26 cellular contexts compared by ENCODE assay signal in the genomic region with DNA sequence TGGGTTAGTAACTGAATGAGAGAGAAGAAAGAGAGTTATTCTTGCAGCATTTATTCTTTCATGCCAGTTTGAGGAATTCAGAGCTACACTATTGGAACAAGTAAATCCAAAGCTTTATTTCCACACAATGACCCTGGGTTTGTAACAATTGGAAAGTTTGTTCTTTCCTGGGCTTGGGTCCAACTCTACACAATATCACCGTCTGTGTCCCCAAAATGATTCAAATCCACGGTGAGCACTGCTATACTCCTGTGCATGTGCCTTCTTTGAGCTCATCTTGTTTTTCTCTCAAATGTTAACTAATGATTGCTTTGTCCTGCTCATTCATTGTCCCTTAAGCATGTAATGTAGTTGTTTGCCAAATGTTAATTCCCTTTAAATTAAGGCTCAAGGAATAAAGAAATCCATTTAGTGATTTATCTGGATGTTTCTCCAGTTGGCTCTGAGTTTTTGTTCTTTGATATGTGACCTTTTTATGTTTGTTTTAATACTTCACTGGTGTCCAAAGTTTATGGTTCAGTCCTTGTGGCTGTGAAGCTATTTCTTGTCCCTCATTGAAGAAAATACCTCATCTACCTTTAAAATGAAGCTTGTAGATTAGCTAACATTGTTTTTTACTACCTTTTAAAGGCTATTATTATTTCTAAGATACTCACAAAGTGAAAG. TPM values are rescaled to one million over a fixed set of nuclear protein-coding genes. Genes with fewer than 3 reads are reported as not detected.
DNase-seq lines count a peak whose midpoint lies in the region; ATAC-seq, FAIRE-seq and TF ChIP-seq lines count a peak whose summit lies in the region.
"Had no signal": no experiment of that assay in that cellular context is flagged by ENCODE, and none has a peak within 500 bp of the region (broad histone marks: within the 10 kb centered on the region; RNA-seq: fewer than 3 reads in every experiment).

No MANE protein-coding gene starts in this region.

- peak; percentile 48 for ATAC-seq in K562
- ATAC-seq in right lobe of liver = peak; percentile 60 to 83 (median 74)
- no peak for ATAC-seq in GM18907 (IDR thresholded peaks at IDR 0.05; ENCODE audit: unreplicated experiment)
- ATAC-seq in HG03097 (IDR thresholded peaks at IDR 0.05; ENCODE audit: low FRiP score, unreplicated experiment) = no peak
- ATAC-seq: GM23338 had no signal

- H3K27me3 Mint-ChIP-seq in Caco-2 (ENCODE audit: insufficient read depth, unreplicated experiment) = no peaks in the 10 kb centered on the region
- H3K27me3 Mint-ChIP-seq: CD4-positive, CD25-positive, alpha-beta regulatory T cell; IgD-negative memory B cell had no signal

- intact Hi-C loops in K562 (cut with micrococcal nuclease) = no loop called here
- intact Hi-C loops in right lobe of liver (cut with DNase I) = no loop called here
- intact Hi-C loops in Caco-2 (cut with micrococcal nuclease; ENCODE audit: unreplicated experiment) = no loop called here

- no peak overlapping the region for H3K27ac Mint-ChIP-seq in Caco-2 (ENCODE audit: unreplicated experiment)
- H3K27ac Mint-ChIP-seq: CD4-positive, CD25-positive, alpha-beta regulatory T cell; GM23338; IgD-negative memory B cell had no signal

- POLR2A ChIA-PET in K562 (lab: Yijun Ruan, JAX) = interaction anchor here (0.7 kb wide), 1 partner anchor 12 kb away, joined by 4 read pairs; no protein-coding TSS in a partner anchor
- POLR2A ChIA-PET in Caco-2 (lab: Charles Lee) = no interaction called here

- TF ChIP-seq POLR2A in K562 (conservative IDR thresholded peaks at IDR 0.05) (no peak), right lobe of liver (IDR thresholded peaks at IDR 0.05) (no peak)

- H3K9me1 ChIP-seq in K562 (ENCODE audit: control insufficient read depth, insufficient read depth, low read length) = no peaks in the 10 kb centered on the region

- peak overlapping the region in 1 of 2 experiments; percentile 47; a peak in 2 of 4 replicates for H3K9ac ChIP-seq in K562 (ENCODE audit: insufficient read depth in 1 of 2, low read depth in 2 of 2, low read length in 2 of 2)

- TF ChIP-seq RAD21 in K562 (CRISPR knock-in tag; conservative IDR thresholded peaks at IDR 0.05 in 1 of 2, IDR thresholded peaks at IDR 0.05 in 1 of 2) = no peak

- H3K27me3 ChIP-seq in K562 (ENCODE audit: control insufficient read depth in 2 of 2, insufficient read depth in 2 of 2, low read length in 2 of 2) (no peaks in the 10 kb centered on the region), right lobe of liver (no peaks in the 10 kb centered on the region), Caco-2 (replicated peaks; ENCODE audit: control insufficient read depth, insufficient read depth, low read length) (no peaks in the 10 kb centered on the region)
- H3K27me3 ChIP-seq: Peyer's patch, SJCRH30 had no signal

- peak; percentile 29 for FAIRE-seq in K562 (lab: Jason Lieb, UNC)
- FAIRE-seq: GM12891 had no signal

- H3K4me1 ChIP-seq in K562 (replicated peaks in 1 of 2; ENCODE audit: control insufficient read depth in 2 of 2, insufficient read depth in 2 of 2, low read length in 2 of 2) = peaks cover 0 to 11% of the 10 kb centered on the region in 2 experiments; a peak in 3 of 5 replicates
- peaks cover 0 to 19% (median 7%) of the 10 kb centered on the region in 4 donors for H3K4me1 ChIP-seq in right lobe of liver
- H3K4me1 ChIP-seq in Caco-2 = peaks cover 18% of the 10 kb centered on the region
- H3K4me1 ChIP-seq: HAP-1, SJCRH30 had no signal

- H3K36me3 ChIP-seq in K562 (ENCODE audit: control insufficient read depth, insufficient read depth, low read length) (no peaks in the 10 kb centered on the region), right lobe of liver (no peaks in the 10 kb centered on the region), Caco-2 (ENCODE audit: control insufficient read depth, insufficient read depth, low read length) (no peaks in the 10 kb centered on the region)
- H3K36me3 ChIP-seq: HAP-1, Peyer's patch, SJCRH30 had no signal

- in situ Hi-C loops in K562 (cut with MboI) = no loop called here

- H4K20me1 ChIP-seq in K562 (replicated peaks; ENCODE audit: control insufficient read depth, insufficient read depth, low read length) = no peaks in the 10 kb centered on the region

- 3% methylated on average over 2 of the region's 2 CpGs for WGBS in K562 (ENCODE audit: insufficient coverage, low coverage, missing lambda C conversion rate)
- 29% methylated on average over 2 of the region's 2 CpGs for WGBS in right lobe of liver (ENCODE audit: insufficient coverage, low coverage, low lambda C conversion rate, missing lambda C conversion rate)

- BruUV-seq in K562 (replicated peaks; lab: Mats Ljungman, UMichigan) (no TSS peak), Caco-2 (replicated peaks; lab: Mats Ljungman, UMichigan) (no TSS peak)

- no peak for TF ChIP-seq CTCF in K562 (IDR thresholded peaks at IDR 0.05 in 2 of 3, conservative IDR thresholded peaks at IDR 0.05 in 1 of 3; ENCODE audit: insufficient read depth in 2 of 3, low read depth in 1 of 3, low read length in 3 of 3)
- TF ChIP-seq CTCF in right lobe of liver (IDR thresholded peaks at IDR 0.05) = no peak
- no peak for TF ChIP-seq CTCF in Caco-2 (IDR thresholded peaks at IDR 0.05; ENCODE audit: insufficient read depth in 1 of 2, low read depth in 1 of 2, low read length in 1 of 2, severe bottlenecking in 1 of 2, unreplicated experiment in 1 of 2)

- peak overlapping the region; percentile 96 for H2AFZ ChIP-seq in K562 (ENCODE audit: low read depth, low read length)
- H2AFZ ChIP-seq: GM23338 had no signal

- CTCF ChIA-PET in K562 (lab: Yijun Ruan, JAX; ENCODE audit: low intra/inter-chr PET ratio) (no interaction called here), Caco-2 (lab: Charles Lee) (no interaction called here)

- no peaks in the 10 kb centered on the region for H3K9me3 ChIP-seq in K562 (replicated peaks; ENCODE audit: control insufficient read depth, insufficient read depth, low read depth, low read length)
- no peaks in the 10 kb centered on the region for H3K9me3 ChIP-seq in right lobe of liver
- H3K9me3 ChIP-seq in Caco-2 = 0 out of 2 replicates have a peak, but pooled peaks cover 3% of the 10 kb centered on the region
- H3K9me3 ChIP-seq: HAP-1, Peyer's patch, SJCRH30 had no signal

- peak overlapping the region; percentile 56 for H3K4me2 ChIP-seq in K562 (ENCODE audit: insufficient read depth, low read length)
- H3K4me2 ChIP-seq: GM23338 had no signal

- peaks cover 9% of the 10 kb centered on the region for H3K4me1 Mint-ChIP-seq in Caco-2 (ENCODE audit: low read depth, unreplicated experiment)
- H3K4me1 Mint-ChIP-seq: CD4-positive, CD25-positive, alpha-beta regulatory T cell; GM23338; IgD-negative memory B cell had no signal

- no peaks in the 10 kb centered on the region for H3K79me2 ChIP-seq in K562 (ENCODE audit: control insufficient read depth, insufficient read depth, low read length)

- DNase-seq in COR-L47 (lab: John Stamatoyannopoulos, UW) (peak; percentile 32), K562 (ENCODE audit: extremely low read depth in 1 of 4, low spot score in 3 of 4) (no peak), right lobe of liver (no peak), superior temporal gyrus (ENCODE audit: extremely low spot score) (peak; percentile 33), Caco-2 (no peak)
- DNase-seq: CD4-positive, CD25-positive, alpha-beta regulatory T cell; DND-41; Karpas-422; MV-4-11; NCI-H1417; NCI-H187; NCI-H748 treated with DMSO at 0.1 percent for 48 hours; Peyer's patch; T-helper 1 cell had no signal

- H3K27ac ChIP-seq in K562 (ENCODE audit: extremely low read depth, low read depth, low read length) (peak overlapping the region; percentile 14), right lobe of liver (peak overlapping the region in 2 of 3 donors; percentile 32 to 67)
- H3K27ac ChIP-seq: Peyer's patch, SJCRH30 had no signal

- peaks cover 10% of the 10 kb centered on the region for H3K9me3 Mint-ChIP-seq in Caco-2 (ENCODE audit: unreplicated experiment)
- H3K9me3 Mint-ChIP-seq: GM23338, IgD-negative memory B cell had no signal

- H3K36me3 Mint-ChIP-seq in Caco-2 (ENCODE audit: insufficient read depth, unreplicated experiment) = no peaks in the 10 kb centered on the region
- H3K36me3 Mint-ChIP-seq: CD4-positive, CD25-positive, alpha-beta regulatory T cell had no signal

- no peak for TF ChIP-seq EP300 in K562 (IDR thresholded peaks at IDR 0.05; ENCODE audit: low read length)

- no peak overlapping the region for H3K4me3 Mint-ChIP-seq in Caco-2 (ENCODE audit: unreplicated experiment)
- H3K4me3 Mint-ChIP-seq: CD4-positive, CD25-positive, alpha-beta regulatory T cell; GM23338; IgD-negative memory B cell had no signal

- H3K4me3 ChIP-seq in K562 (no peak overlapping the region), right lobe of liver (no peak overlapping the region), Caco-2 (ENCODE audit: low read depth, low read length) (no peak overlapping the region)
- H3K4me3 ChIP-seq: GM23338, HAP-1, Peyer's patch, SJCRH30 had no signal

RNA-seq across cellular contexts. Expression of a gene that starts 20.5 kb away (rescaled TPM):
- total RNA-seq in K562 (2011; cell fraction: chromatin; rRNA removed; ENCODE audit: low replicate concordance) = 0.84 TPM in 1 of 2 replicates, not detected in the other
- total RNA-seq in K562 (2011; cell fraction: nucleolus; rRNA removed) = 0.83 and 1.1 TPM in 2 replicates
- 2.6 and 2.7 TPM in 2 replicates for total RNA-seq in K562 (2011; cell fraction: nucleoplasm; rRNA removed)
- 0.29 and 0.36 TPM in 2 replicates for total RNA-seq in K562 (2014; rRNA removed)
- total RNA-seq in K562 (2014; rRNA removed; fragmentation: Illumina TruSeq; extraction: Trizol) = 0.58 and 0.77 TPM in 2 replicates
- total RNA-seq in K562 (2015; rRNA removed; fragmentation: Illumina TruSeq; extraction: Trizol) = 1.8 and 2.0 TPM in 2 replicates
- 0.29 and 0.31 TPM in 2 replicates for total RNA-seq in K562 (2021)
- 0.55 and 0.79 TPM in 2 replicates for polyA plus RNA-seq in K562 (2011; rRNA removed)
- polyA plus RNA-seq in K562 (2011; cell fraction: cytosol; rRNA removed) = 0.24 and 0.35 TPM in 2 replicates
- polyA plus RNA-seq in K562 (2011; cell fraction: nucleus; rRNA removed) = 0.10 and 0.41 TPM in 2 replicates
- 0.81 and 0.90 TPM in 2 replicates for polyA plus RNA-seq in K562 (2012)
- 0.64 and 0.94 TPM in 2 replicates for polyA plus RNA-seq in K562 (2014; fragmentation: Illumina TruSeq; extraction: Trizol)
- polyA plus RNA-seq in K562 (2014; fragmentation: Nextera tagmentation; extraction: Ambion mirVana) = under 1 TPM; 0.39 to 0.73 TPM
- polyA plus RNA-seq in K562 (2014; rRNA removed) = 0.21 and 0.23 TPM in 2 replicates
- polyA minus RNA-seq in K562 (2011; rRNA and poly(A)+ RNA removed) = 0.84 and 1.7 TPM in 2 replicates
- not detected in 2 replicates for polyA minus RNA-seq in K562 (2011; cell fraction: cytosol; rRNA and poly(A)+ RNA removed)
- polyA minus RNA-seq in K562 (2011; cell fraction: nucleus; rRNA and poly(A)+ RNA removed) = 0.13 TPM in 1 of 2 replicates, not detected in the other
- 1 to 10 TPM in 1 of 6 experiments, under 1 TPM in 4, not detected in 1; 0.21 to 2.3 (median 0.24) TPM for total RNA-seq in right lobe of liver
- total RNA-seq in Caco-2 (2022) = not detected in 2 replicates
- total RNA-seq: A673; CD4-positive, CD25-positive, alpha-beta regulatory T cell; G401; GM23338; M059J; NCI-H460; Peyer's patch; SJCRH30 had no signal
- polyA plus RNA-seq: BJ; CD4-positive, CD25-positive, alpha-beta regulatory T cell; GM23338; IgD-negative memory B cell had no signal

RNA-seq across cellular contexts. Expression of a gene that starts 22.4 kb away (rescaled TPM):
- total RNA-seq in K562 (2011; cell fraction: chromatin; rRNA removed; ENCODE audit: low replicate concordance) = not detected in 2 replicates
- not detected in 2 replicates for total RNA-seq in K562 (2011; cell fraction: nucleolus; rRNA removed)
- not detected in 2 replicates for total RNA-seq in K562 (2011; cell fraction: nucleoplasm; rRNA removed)
- not detected in 2 replicates for total RNA-seq in K562 (2014; rRNA removed)
- not detected in 2 replicates for total RNA-seq in K562 (2014; rRNA removed; fragmentation: Illumina TruSeq; extraction: Trizol)
- not detected in 2 replicates for total RNA-seq in K562 (2015; rRNA removed; fragmentation: Illumina TruSeq; extraction: Trizol)
- not detected in 2 replicates for total RNA-seq in K562 (2021)
- polyA plus RNA-seq in K562 (2011; rRNA removed) = not detected in 2 replicates
- not detected in 2 replicates for polyA plus RNA-seq in K562 (2011; cell fraction: cytosol; rRNA removed)
- polyA plus RNA-seq in K562 (2011; cell fraction: nucleus; rRNA removed) = not detected in 2 replicates
- not detected in 2 replicates for polyA plus RNA-seq in K562 (2012)
- not detected in 2 replicates for polyA plus RNA-seq in K562 (2014; fragmentation: Illumina TruSeq; extraction: Trizol)
- not detected for polyA plus RNA-seq in K562 (2014; fragmentation: Nextera tagmentation; extraction: Ambion mirVana)
- not detected in 2 replicates for polyA plus RNA-seq in K562 (2014; rRNA removed)
- 0.12 TPM in 1 of 2 replicates, not detected in the other for polyA minus RNA-seq in K562 (2011; rRNA and poly(A)+ RNA removed)
- polyA minus RNA-seq in K562 (2011; cell fraction: cytosol; rRNA and poly(A)+ RNA removed) = not detected in 2 replicates
- not detected in 2 replicates for polyA minus RNA-seq in K562 (2011; cell fraction: nucleus; rRNA and poly(A)+ RNA removed)
- total RNA-seq in right lobe of liver = not detected
- not detected in 2 replicates for total RNA-seq in Caco-2 (2022)
- total RNA-seq: A673; CD4-positive, CD25-positive, alpha-beta regulatory T cell; G401; GM23338; M059J; NCI-H460; Peyer's patch; SJCRH30 had no signal
- polyA plus RNA-seq: BJ; CD4-positive, CD25-positive, alpha-beta regulatory T cell; GM23338; IgD-negative memory B cell had no signal

RNA-seq across cellular contexts. Expression of a gene that starts 51.4 kb away (rescaled TPM):
- not detected in 2 replicates for total RNA-seq in K562 (2011; cell fraction: chromatin; rRNA removed; ENCODE audit: low replicate concordance)
- not detected in 2 replicates for total RNA-seq in K562 (2011; cell fraction: nucleolus; rRNA removed)
- not detected in 2 replicates for total RNA-seq in K562 (2011; cell fraction: nucleoplasm; rRNA removed)
- total RNA-seq in K562 (2014; rRNA removed) (not detected in 2 replicates), K562 (2014; rRNA removed; fragmentation: Illumina TruSeq; extraction: Trizol) (0.13 TPM in 1 of 2 replicates, not detected in the other), K562 (2015; rRNA removed; fragmentation: Illumina TruSeq; extraction: Trizol) (not detected in 2 replicates), K562 (2021) (not detected in 2 replicates), right lobe of liver (not detected), Caco-2 (2022) (not detected in 2 replicates)
- polyA plus RNA-seq in K562 (2011; rRNA removed) (0.07 TPM in 1 of 2 replicates, not detected in the other), K562 (2014; fragmentation: Illumina TruSeq; extraction: Trizol) (0.15 TPM in 1 of 2 replicates, not detected in the other), K562 (2014; fragmentation: Nextera tagmentation; extraction: Ambion mirVana) (not detected), K562 (2014; rRNA removed) (not detected in 2 replicates)
- polyA plus RNA-seq in K562 (2011; cell fraction: cytosol; rRNA removed) = not detected in 2 replicates
- polyA plus RNA-seq in K562 (2011; cell fraction: nucleus; rRNA removed) = not detected in 2 replicates
- polyA plus RNA-seq in K562 (2012) = not detected in 2 replicates
- not detected in 2 replicates for polyA minus RNA-seq in K562 (2011; rRNA and poly(A)+ RNA removed)
- polyA minus RNA-seq in K562 (2011; cell fraction: cytosol; rRNA and poly(A)+ RNA removed) = not detected in 2 replicates
- polyA minus RNA-seq in K562 (2011; cell fraction: nucleus; rRNA and poly(A)+ RNA removed) = not detected in 2 replicates
- total RNA-seq: A673; CD4-positive, CD25-positive, alpha-beta regulatory T cell; G401; M059J; Peyer's patch; SJCRH30 had no signal
- polyA plus RNA-seq: BJ; CD4-positive, CD25-positive, alpha-beta regulatory T cell; IgD-negative memory B cell had no signal

Comparison
In these comparisons a context has a peak if more than half of its experiments do, and no peak if none do; other contexts are left out.
1. DNase-seq: peak in COR-L47 (single experiment) and superior temporal gyrus (single experiment); none in K562 (0 of 4), right lobe of liver (0 of 3) and Caco-2 (0 of 2).
2. ATAC-seq: peak in K562 (single experiment) and right lobe of liver (4 of 4); none in GM18907 (single experiment) and HG03097 (single experiment).